Comparison of ENCODE assay signal across 1 cellular context in genomic region chr21:38300180-38300579, GRCh38.
TF ChIP-seq lines count a peak whose summit lies in the region.

No MANE protein-coding gene starts in this region.

TF ChIP-seq in SK-N-SH treated with all-trans-retinoic acid at 6 μM for 48 hours, 23 proteins besides CTCF, POLR2A, EP300 and RAD21 (continued from another document):
- TF ChIP-seq, protein P1, sequence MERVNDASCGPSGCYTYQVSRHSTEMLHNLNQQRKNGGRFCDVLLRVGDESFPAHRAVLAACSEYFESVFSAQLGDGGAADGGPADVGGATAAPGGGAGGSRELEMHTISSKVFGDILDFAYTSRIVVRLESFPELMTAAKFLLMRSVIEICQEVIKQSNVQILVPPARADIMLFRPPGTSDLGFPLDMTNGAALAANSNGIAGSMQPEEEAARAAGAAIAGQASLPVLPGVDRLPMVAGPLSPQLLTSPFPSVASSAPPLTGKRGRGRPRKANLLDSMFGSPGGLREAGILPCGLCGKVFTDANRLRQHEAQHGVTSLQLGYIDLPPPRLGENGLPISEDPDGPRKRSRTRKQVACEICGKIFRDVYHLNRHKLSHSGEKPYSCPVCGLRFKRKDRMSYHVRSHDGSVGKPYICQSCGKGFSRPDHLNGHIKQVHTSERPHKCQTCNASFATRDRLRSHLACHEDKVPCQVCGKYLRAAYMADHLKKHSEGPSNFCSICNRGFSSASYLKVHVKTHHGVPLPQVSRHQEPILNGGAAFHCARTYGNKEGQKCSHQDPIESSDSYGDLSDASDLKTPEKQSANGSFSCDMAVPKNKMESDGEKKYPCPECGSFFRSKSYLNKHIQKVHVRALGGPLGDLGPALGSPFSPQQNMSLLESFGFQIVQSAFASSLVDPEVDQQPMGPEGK (CRISPR knock-in tag; IDR thresholded peaks at IDR 0.05; ENCODE audit: borderline replicate concordance) = no peak
- no peak for TF ChIP-seq ESRRG (CRISPR knock-in tag; IDR thresholded peaks at IDR 0.05)
- TF ChIP-seq ZNF565 (CRISPR knock-in tag; conservative IDR thresholded peaks at IDR 0.05; ENCODE audit: low read depth) = no peak
